In the genomic region with DNA sequence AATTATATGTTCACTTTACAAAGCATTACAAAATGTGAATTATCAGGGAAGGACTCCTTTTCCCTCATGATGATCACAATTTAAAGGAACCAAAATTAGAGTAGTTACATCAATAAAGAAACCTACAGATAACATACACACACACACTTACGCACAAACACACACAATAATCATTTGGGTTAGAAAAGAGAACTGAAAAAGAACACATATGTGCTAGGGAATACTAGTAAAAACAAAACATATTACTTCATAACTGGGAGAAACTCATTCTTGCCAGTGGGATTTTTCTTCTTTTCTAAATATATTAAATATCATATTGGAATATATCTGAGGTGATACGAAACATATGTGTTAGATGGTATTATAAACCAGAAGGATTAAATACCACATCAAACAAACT, we compare ENCODE assay signal across 29 cellular contexts. TPM values are rescaled to one million over a fixed set of nuclear protein-coding genes. Genes with fewer than 3 reads are reported as not detected.
"Had no signal": no experiment of that assay in that cellular context is flagged by ENCODE, and none has a peak within 500 bp of the region (broad histone marks: within the 10 kb centered on the region; RNA-seq: fewer than 3 reads in every experiment).

No MANE protein-coding gene starts in this region.

- DNase-seq: activated B cell treated with CpG ODN at 0.5 μM for 24 hours; activated CD4-positive, alpha-beta memory T cell treated with anti-CD3 and anti-CD28 coated beads, Interleukin-2, amount 10 ng/mL, durations not matched to agents 7 days and 5 days; activated CD4-positive, alpha-beta T cell treated with anti-CD3 and anti-CD28 coated beads for 48 hours; activated CD8-positive, alpha-beta memory T cell treated with anti-CD3 and anti-CD28 coated beads, Interleukin-2, amount 10 ng/mL, durations not matched to agents 7 days and 5 days; activated naive CD4-positive, alpha-beta T cell; activated naive CD8-positive, alpha-beta T cell treated with anti-CD3 and anti-CD28 coated beads for 36 hours; amniotic stem cell; body of pancreas; cortex of kidney; effector CD4-positive, alpha-beta T cell; heart right ventricle; immature natural killer cell; kidney glomerular epithelial cell; mucosa of descending colon; naive B cell; ovary; psoas muscle; right lobe of liver; stimulated activated CD4-positive, alpha-beta T cell treated with anti-CD3 and anti-CD28 coated beads, Interleukin-4, amount 100 ng/mL, for 1 hour; trophoblast cell had no signal

- H3K36me3 Mint-ChIP-seq: activated CD8-positive, alpha-beta memory T cell treated with anti-CD3 and anti-CD28 coated beads, Interleukin-2, amount 10 ng/mL, durations not matched to agents 7 days and 5 days; activated naive CD8-positive, alpha-beta T cell treated with anti-CD3 and anti-CD28 coated beads for 36 hours; immature natural killer cell; memory B cell; naive B cell; stimulated activated memory B cell treated with anti-CD40 and anti-IgM and Interleukin-4, amounts not matched to agents 10 μg/mL and 1 μg/mL and 100 μg/mL, for 72 hours had no signal

- H3K9me3 Mint-ChIP-seq: activated B cell treated with CpG ODN at 0.5 μM for 24 hours; activated CD4-positive, alpha-beta memory T cell treated with anti-CD3 and anti-CD28 coated beads, Interleukin-2, amount 10 ng/mL, durations not matched to agents 7 days and 5 days; neural crest cell; T-helper 2 cell treated with Interferon-gamma antibody and Interleukin-4, amounts not matched to agents 5 μg/mL and 100 μg/mL, for 36 hours had no signal

- H3K9me3 ChIP-seq: body of pancreas, heart right ventricle, mucosa of descending colon, ovary, psoas muscle, right lobe of liver, vagina had no signal

- H3K27ac Mint-ChIP-seq: activated B cell treated with CpG ODN at 0.5 μM for 24 hours; activated CD4-positive, alpha-beta memory T cell treated with anti-CD3 and anti-CD28 coated beads, Interleukin-2, amount 10 ng/mL, durations not matched to agents 7 days and 5 days; activated CD8-positive, alpha-beta memory T cell treated with anti-CD3 and anti-CD28 coated beads, Interleukin-2, amount 10 ng/mL, durations not matched to agents 7 days and 5 days; activated naive CD8-positive, alpha-beta T cell treated with anti-CD3 and anti-CD28 coated beads for 36 hours; activated T-helper 17 cell treated with anti-CD3 and anti-CD28 coated beads, Interleukin-2, amount 50 U/mL, for 72 hours; immature natural killer cell; memory B cell; naive B cell; stimulated activated memory B cell treated with anti-CD40 and anti-IgM and Interleukin-4, amounts not matched to agents 10 μg/mL and 1 μg/mL and 100 μg/mL, for 72 hours; T-helper 2 cell treated with Interferon-gamma antibody and Interleukin-4, amounts not matched to agents 5 μg/mL and 100 μg/mL, for 36 hours had no signal

- H3K4me3 Mint-ChIP-seq: activated B cell treated with CpG ODN at 0.5 μM for 24 hours; activated CD4-positive, alpha-beta memory T cell treated with anti-CD3 and anti-CD28 coated beads, Interleukin-2, amount 10 ng/mL, durations not matched to agents 7 days and 5 days; activated CD8-positive, alpha-beta memory T cell treated with anti-CD3 and anti-CD28 coated beads, Interleukin-2, amount 10 ng/mL, durations not matched to agents 7 days and 5 days; activated naive CD8-positive, alpha-beta T cell treated with anti-CD3 and anti-CD28 coated beads for 36 hours; activated T-helper 17 cell treated with anti-CD3 and anti-CD28 coated beads, Interleukin-2, amount 50 U/mL, for 72 hours; central memory CD8-positive, alpha-beta T cell; immature natural killer cell; memory B cell; naive B cell; neural crest cell; stimulated activated memory B cell treated with anti-CD40 and anti-IgM and Interleukin-4, amounts not matched to agents 10 μg/mL and 1 μg/mL and 100 μg/mL, for 72 hours; T-helper 2 cell treated with Interferon-gamma antibody and Interleukin-4, amounts not matched to agents 5 μg/mL and 100 μg/mL, for 36 hours had no signal

- H3K27me3 ChIP-seq: body of pancreas, heart right ventricle, ovary, right lobe of liver, vagina had no signal

- H3K4me2 ChIP-seq: smooth muscle cell had no signal

- H3K27ac ChIP-seq: body of pancreas, psoas muscle had no signal

- H3K27me3 Mint-ChIP-seq: activated B cell treated with CpG ODN at 0.5 μM for 24 hours; activated CD4-positive, alpha-beta memory T cell treated with anti-CD3 and anti-CD28 coated beads, Interleukin-2, amount 10 ng/mL, durations not matched to agents 7 days and 5 days; activated CD8-positive, alpha-beta memory T cell treated with anti-CD3 and anti-CD28 coated beads, Interleukin-2, amount 10 ng/mL, durations not matched to agents 7 days and 5 days; activated naive CD8-positive, alpha-beta T cell treated with anti-CD3 and anti-CD28 coated beads for 36 hours; activated T-helper 17 cell treated with anti-CD3 and anti-CD28 coated beads, Interleukin-2, amount 50 U/mL, for 72 hours; central memory CD8-positive, alpha-beta T cell; memory B cell; stimulated activated memory B cell treated with anti-CD40 and anti-IgM and Interleukin-4, amounts not matched to agents 10 μg/mL and 1 μg/mL and 100 μg/mL, for 72 hours had no signal

- H3K4me3 ChIP-seq: body of pancreas, heart right ventricle, mucosa of descending colon, ovary, psoas muscle, right lobe of liver, smooth muscle cell, vagina had no signal

- H3K4me1 Mint-ChIP-seq: activated B cell treated with CpG ODN at 0.5 μM for 24 hours; activated CD4-positive, alpha-beta memory T cell treated with anti-CD3 and anti-CD28 coated beads, Interleukin-2, amount 10 ng/mL, durations not matched to agents 7 days and 5 days; activated CD8-positive, alpha-beta memory T cell treated with anti-CD3 and anti-CD28 coated beads, Interleukin-2, amount 10 ng/mL, durations not matched to agents 7 days and 5 days; activated naive CD8-positive, alpha-beta T cell treated with anti-CD3 and anti-CD28 coated beads for 36 hours; activated T-helper 17 cell treated with anti-CD3 and anti-CD28 coated beads, Interleukin-2, amount 50 U/mL, for 72 hours; central memory CD8-positive, alpha-beta T cell; immature natural killer cell; memory B cell; naive B cell; stimulated activated memory B cell treated with anti-CD40 and anti-IgM and Interleukin-4, amounts not matched to agents 10 μg/mL and 1 μg/mL and 100 μg/mL, for 72 hours had no signal

- ATAC-seq: activated CD8-positive, alpha-beta memory T cell treated with anti-CD3 and anti-CD28 coated beads, Interleukin-2, amount 10 ng/mL, durations not matched to agents 7 days and 5 days; activated T-helper 17 cell treated with anti-CD3 and anti-CD28 coated beads, Interleukin-2, amount 50 U/mL, for 72 hours; esophagus mucosa; mucosa of descending colon; psoas muscle; stimulated activated memory B cell treated with anti-CD40 and anti-IgM and Interleukin-4, amounts not matched to agents 10 μg/mL and 1 μg/mL and 100 μg/mL, for 72 hours had no signal

- H3K36me3 ChIP-seq: heart right ventricle, ovary, right lobe of liver, vagina had no signal

RNA-seq across cellular contexts. Expression of gene FIGN, which starts 42.3 kb away (rescaled TPM):
- total RNA-seq: activated B cell treated with CpG ODN at 0.5 μM for 24 hours; activated CD4-positive, alpha-beta memory T cell treated with anti-CD3 and anti-CD28 coated beads, Interleukin-2, amount 10 ng/mL, durations not matched to agents 7 days and 5 days; activated CD8-positive, alpha-beta memory T cell treated with anti-CD3 and anti-CD28 coated beads, Interleukin-2, amount 10 ng/mL, durations not matched to agents 7 days and 5 days; activated naive CD8-positive, alpha-beta T cell treated with anti-CD3 and anti-CD28 coated beads for 36 hours; activated T-helper 17 cell treated with anti-CD3 and anti-CD28 coated beads, Interleukin-2, amount 50 U/mL, for 72 hours had no signal
- polyA plus RNA-seq: immature natural killer cell had no signal
